1 cellular context compared by ENCODE assay signal in the genomic region with DNA sequence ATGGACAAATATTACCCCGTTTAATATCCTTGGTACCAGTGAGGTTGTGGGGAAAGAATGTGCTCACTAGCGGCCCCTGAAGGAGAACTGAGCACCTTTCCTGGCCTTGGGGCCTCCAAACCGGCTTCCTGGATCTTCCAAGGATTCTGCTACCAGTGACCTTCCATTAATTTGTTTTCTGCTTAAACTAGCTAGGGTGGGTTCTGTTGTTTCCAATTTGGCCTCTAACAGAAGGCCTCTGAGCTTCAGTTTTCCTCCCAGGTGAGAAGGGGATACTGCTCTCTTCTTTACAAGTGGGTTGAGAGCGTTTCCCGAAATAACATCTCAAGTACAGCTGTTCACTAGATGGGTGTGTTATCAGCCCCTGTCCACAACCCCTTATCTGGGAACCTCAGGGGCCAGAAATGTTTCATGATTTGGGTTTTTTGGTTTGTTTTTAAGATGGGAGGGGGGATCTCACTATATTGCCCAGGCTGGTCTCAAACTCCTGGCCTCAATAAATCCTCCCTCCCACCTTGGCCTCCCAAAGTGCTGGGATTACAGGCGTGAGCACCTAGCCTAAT.
A peak's percentile ranks its signal among the peaks of the same experiment; 100 is the strongest.
TF ChIP-seq lines count a peak whose summit lies in the region.

No MANE protein-coding gene starts in this region.

TF ChIP-seq in K562, 482 proteins besides CTCF, POLR2A, EP300 and RAD21 (continued from another document and continues in another):
- TF ChIP-seq TRIM24 (IDR thresholded peaks at IDR 0.05): peak; percentile 84 to 92
- TF ChIP-seq KLF16 (IDR thresholded peaks at IDR 0.05): peak; percentile 96
- TF ChIP-seq STAT5A (IDR thresholded peaks at IDR 0.05; ENCODE audit: borderline replicate concordance, low read length): peak; percentile 82
- TF ChIP-seq, protein P1, sequence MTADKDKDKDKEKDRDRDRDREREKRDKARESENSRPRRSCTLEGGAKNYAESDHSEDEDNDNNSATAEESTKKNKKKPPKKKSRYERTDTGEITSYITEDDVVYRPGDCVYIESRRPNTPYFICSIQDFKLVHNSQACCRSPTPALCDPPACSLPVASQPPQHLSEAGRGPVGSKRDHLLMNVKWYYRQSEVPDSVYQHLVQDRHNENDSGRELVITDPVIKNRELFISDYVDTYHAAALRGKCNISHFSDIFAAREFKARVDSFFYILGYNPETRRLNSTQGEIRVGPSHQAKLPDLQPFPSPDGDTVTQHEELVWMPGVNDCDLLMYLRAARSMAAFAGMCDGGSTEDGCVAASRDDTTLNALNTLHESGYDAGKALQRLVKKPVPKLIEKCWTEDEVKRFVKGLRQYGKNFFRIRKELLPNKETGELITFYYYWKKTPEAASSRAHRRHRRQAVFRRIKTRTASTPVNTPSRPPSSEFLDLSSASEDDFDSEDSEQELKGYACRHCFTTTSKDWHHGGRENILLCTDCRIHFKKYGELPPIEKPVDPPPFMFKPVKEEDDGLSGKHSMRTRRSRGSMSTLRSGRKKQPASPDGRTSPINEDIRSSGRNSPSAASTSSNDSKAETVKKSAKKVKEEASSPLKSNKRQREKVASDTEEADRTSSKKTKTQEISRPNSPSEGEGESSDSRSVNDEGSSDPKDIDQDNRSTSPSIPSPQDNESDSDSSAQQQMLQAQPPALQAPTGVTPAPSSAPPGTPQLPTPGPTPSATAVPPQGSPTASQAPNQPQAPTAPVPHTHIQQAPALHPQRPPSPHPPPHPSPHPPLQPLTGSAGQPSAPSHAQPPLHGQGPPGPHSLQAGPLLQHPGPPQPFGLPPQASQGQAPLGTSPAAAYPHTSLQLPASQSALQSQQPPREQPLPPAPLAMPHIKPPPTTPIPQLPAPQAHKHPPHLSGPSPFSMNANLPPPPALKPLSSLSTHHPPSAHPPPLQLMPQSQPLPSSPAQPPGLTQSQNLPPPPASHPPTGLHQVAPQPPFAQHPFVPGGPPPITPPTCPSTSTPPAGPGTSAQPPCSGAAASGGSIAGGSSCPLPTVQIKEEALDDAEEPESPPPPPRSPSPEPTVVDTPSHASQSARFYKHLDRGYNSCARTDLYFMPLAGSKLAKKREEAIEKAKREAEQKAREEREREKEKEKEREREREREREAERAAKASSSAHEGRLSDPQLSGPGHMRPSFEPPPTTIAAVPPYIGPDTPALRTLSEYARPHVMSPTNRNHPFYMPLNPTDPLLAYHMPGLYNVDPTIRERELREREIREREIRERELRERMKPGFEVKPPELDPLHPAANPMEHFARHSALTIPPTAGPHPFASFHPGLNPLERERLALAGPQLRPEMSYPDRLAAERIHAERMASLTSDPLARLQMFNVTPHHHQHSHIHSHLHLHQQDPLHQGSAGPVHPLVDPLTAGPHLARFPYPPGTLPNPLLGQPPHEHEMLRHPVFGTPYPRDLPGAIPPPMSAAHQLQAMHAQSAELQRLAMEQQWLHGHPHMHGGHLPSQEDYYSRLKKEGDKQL (CRISPR knock-in tag; IDR thresholded peaks at IDR 0.05; ENCODE audit: borderline replicate concordance): no peak
- no peak for TF ChIP-seq CBX5 (IDR thresholded peaks at IDR 0.05; ENCODE audit: borderline replicate concordance, low read depth)
- TF ChIP-seq HEY1 (CRISPR knock-in tag; IDR thresholded peaks at IDR 0.05; ENCODE audit: borderline replicate concordance): no peak
- TF ChIP-seq NCOR1 (IDR thresholded peaks at IDR 0.05): peak; percentile 95
- no peak for TF ChIP-seq RBM22 (IDR thresholded peaks at IDR 0.05; ENCODE audit: low read depth, low read length, poor library complexity, severe bottlenecking)
- no peak for TF ChIP-seq BCL6 (CRISPR knock-in tag; IDR thresholded peaks at IDR 0.05)
- TF ChIP-seq, protein P2, sequence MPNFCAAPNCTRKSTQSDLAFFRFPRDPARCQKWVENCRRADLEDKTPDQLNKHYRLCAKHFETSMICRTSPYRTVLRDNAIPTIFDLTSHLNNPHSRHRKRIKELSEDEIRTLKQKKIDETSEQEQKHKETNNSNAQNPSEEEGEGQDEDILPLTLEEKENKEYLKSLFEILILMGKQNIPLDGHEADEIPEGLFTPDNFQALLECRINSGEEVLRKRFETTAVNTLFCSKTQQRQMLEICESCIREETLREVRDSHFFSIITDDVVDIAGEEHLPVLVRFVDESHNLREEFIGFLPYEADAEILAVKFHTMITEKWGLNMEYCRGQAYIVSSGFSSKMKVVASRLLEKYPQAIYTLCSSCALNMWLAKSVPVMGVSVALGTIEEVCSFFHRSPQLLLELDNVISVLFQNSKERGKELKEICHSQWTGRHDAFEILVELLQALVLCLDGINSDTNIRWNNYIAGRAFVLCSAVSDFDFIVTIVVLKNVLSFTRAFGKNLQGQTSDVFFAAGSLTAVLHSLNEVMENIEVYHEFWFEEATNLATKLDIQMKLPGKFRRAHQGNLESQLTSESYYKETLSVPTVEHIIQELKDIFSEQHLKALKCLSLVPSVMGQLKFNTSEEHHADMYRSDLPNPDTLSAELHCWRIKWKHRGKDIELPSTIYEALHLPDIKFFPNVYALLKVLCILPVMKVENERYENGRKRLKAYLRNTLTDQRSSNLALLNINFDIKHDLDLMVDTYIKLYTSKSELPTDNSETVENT (CRISPR knock-in tag; IDR thresholded peaks at IDR 0.05): no peak
- no peak for TF ChIP-seq BDP1 (IDR thresholded peaks at IDR 0.05; ENCODE audit: insufficient read depth, insufficient read length)
- no peak for TF ChIP-seq SETDB1 (IDR thresholded peaks at IDR 0.05; ENCODE audit: low read length)
- TF ChIP-seq ATF1 (CRISPR knock-in tag; IDR thresholded peaks at IDR 0.05): no peak
- peak; percentile 41 for TF ChIP-seq ATF1 (tag; IDR thresholded peaks at IDR 0.05)
- TF ChIP-seq, protein P3, sequence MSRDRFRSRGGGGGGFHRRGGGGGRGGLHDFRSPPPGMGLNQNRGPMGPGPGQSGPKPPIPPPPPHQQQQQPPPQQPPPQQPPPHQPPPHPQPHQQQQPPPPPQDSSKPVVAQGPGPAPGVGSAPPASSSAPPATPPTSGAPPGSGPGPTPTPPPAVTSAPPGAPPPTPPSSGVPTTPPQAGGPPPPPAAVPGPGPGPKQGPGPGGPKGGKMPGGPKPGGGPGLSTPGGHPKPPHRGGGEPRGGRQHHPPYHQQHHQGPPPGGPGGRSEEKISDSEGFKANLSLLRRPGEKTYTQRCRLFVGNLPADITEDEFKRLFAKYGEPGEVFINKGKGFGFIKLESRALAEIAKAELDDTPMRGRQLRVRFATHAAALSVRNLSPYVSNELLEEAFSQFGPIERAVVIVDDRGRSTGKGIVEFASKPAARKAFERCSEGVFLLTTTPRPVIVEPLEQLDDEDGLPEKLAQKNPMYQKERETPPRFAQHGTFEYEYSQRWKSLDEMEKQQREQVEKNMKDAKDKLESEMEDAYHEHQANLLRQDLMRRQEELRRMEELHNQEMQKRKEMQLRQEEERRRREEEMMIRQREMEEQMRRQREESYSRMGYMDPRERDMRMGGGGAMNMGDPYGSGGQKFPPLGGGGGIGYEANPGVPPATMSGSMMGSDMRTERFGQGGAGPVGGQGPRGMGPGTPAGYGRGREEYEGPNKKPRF (IDR thresholded peaks at IDR 0.05; ENCODE audit: low read depth, low read length): no peak
- peak; percentile 95 for TF ChIP-seq LCOR (CRISPR knock-in tag; IDR thresholded peaks at IDR 0.05)
- TF ChIP-seq, protein P4, sequence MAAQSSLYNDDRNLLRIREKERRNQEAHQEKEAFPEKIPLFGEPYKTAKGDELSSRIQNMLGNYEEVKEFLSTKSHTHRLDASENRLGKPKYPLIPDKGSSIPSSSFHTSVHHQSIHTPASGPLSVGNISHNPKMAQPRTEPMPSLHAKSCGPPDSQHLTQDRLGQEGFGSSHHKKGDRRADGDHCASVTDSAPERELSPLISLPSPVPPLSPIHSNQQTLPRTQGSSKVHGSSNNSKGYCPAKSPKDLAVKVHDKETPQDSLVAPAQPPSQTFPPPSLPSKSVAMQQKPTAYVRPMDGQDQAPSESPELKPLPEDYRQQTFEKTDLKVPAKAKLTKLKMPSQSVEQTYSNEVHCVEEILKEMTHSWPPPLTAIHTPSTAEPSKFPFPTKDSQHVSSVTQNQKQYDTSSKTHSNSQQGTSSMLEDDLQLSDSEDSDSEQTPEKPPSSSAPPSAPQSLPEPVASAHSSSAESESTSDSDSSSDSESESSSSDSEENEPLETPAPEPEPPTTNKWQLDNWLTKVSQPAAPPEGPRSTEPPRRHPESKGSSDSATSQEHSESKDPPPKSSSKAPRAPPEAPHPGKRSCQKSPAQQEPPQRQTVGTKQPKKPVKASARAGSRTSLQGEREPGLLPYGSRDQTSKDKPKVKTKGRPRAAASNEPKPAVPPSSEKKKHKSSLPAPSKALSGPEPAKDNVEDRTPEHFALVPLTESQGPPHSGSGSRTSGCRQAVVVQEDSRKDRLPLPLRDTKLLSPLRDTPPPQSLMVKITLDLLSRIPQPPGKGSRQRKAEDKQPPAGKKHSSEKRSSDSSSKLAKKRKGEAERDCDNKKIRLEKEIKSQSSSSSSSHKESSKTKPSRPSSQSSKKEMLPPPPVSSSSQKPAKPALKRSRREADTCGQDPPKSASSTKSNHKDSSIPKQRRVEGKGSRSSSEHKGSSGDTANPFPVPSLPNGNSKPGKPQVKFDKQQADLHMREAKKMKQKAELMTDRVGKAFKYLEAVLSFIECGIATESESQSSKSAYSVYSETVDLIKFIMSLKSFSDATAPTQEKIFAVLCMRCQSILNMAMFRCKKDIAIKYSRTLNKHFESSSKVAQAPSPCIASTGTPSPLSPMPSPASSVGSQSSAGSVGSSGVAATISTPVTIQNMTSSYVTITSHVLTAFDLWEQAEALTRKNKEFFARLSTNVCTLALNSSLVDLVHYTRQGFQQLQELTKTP (IDR thresholded peaks at IDR 0.05; ENCODE audit: low read depth in 1 of 2, partially characterized antibody in 2 of 2): peak in 1 of 2 experiments; percentile 50
- peak; percentile 92 for TF ChIP-seq FOXM1 (IDR thresholded peaks at IDR 0.05; ENCODE audit: low read depth)
- TF ChIP-seq FOXM1 (CRISPR knock-in tag; IDR thresholded peaks at IDR 0.05; ENCODE audit: low read depth): no peak
- peak; percentile 94 to 99 for TF ChIP-seq RCOR1 (IDR thresholded peaks at IDR 0.05; ENCODE audit: borderline replicate concordance in 1 of 2, low read depth in 2 of 2, low read length in 2 of 2)
- TF ChIP-seq PPARD (CRISPR knock-in tag; IDR thresholded peaks at IDR 0.05): no peak
- peak; percentile 80 for TF ChIP-seq ADNP (tag; IDR thresholded peaks at IDR 0.05)
- TF ChIP-seq, protein P5, sequence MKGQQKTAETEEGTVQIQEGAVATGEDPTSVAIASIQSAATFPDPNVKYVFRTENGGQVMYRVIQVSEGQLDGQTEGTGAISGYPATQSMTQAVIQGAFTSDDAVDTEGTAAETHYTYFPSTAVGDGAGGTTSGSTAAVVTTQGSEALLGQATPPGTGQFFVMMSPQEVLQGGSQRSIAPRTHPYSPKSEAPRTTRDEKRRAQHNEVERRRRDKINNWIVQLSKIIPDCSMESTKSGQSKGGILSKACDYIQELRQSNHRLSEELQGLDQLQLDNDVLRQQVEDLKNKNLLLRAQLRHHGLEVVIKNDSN (CRISPR knock-in tag; IDR thresholded peaks at IDR 0.05): no peak
- TF ChIP-seq ZFPM2 (CRISPR knock-in tag; IDR thresholded peaks at IDR 0.05): no peak
- no peak for TF ChIP-seq PCBP1 (IDR thresholded peaks at IDR 0.05; ENCODE audit: low read depth, low read length, poor library complexity, severe bottlenecking)
- peak; percentile 93 for TF ChIP-seq CTBP1 (IDR thresholded peaks at IDR 0.05; ENCODE audit: borderline replicate concordance)
- TF ChIP-seq, protein P6, sequence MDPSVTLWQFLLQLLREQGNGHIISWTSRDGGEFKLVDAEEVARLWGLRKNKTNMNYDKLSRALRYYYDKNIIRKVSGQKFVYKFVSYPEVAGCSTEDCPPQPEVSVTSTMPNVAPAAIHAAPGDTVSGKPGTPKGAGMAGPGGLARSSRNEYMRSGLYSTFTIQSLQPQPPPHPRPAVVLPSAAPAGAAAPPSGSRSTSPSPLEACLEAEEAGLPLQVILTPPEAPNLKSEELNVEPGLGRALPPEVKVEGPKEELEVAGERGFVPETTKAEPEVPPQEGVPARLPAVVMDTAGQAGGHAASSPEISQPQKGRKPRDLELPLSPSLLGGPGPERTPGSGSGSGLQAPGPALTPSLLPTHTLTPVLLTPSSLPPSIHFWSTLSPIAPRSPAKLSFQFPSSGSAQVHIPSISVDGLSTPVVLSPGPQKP (CRISPR knock-in tag; IDR thresholded peaks at IDR 0.05): no peak
- TF ChIP-seq, protein P7, sequence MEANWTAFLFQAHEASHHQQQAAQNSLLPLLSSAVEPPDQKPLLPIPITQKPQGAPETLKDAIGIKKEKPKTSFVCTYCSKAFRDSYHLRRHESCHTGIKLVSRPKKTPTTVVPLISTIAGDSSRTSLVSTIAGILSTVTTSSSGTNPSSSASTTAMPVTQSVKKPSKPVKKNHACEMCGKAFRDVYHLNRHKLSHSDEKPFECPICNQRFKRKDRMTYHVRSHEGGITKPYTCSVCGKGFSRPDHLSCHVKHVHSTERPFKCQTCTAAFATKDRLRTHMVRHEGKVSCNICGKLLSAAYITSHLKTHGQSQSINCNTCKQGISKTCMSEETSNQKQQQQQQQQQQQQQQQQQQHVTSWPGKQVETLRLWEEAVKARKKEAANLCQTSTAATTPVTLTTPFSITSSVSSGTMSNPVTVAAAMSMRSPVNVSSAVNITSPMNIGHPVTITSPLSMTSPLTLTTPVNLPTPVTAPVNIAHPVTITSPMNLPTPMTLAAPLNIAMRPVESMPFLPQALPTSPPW (CRISPR knock-in tag; IDR thresholded peaks at IDR 0.05): peak; percentile 71
- TF ChIP-seq, protein P8, sequence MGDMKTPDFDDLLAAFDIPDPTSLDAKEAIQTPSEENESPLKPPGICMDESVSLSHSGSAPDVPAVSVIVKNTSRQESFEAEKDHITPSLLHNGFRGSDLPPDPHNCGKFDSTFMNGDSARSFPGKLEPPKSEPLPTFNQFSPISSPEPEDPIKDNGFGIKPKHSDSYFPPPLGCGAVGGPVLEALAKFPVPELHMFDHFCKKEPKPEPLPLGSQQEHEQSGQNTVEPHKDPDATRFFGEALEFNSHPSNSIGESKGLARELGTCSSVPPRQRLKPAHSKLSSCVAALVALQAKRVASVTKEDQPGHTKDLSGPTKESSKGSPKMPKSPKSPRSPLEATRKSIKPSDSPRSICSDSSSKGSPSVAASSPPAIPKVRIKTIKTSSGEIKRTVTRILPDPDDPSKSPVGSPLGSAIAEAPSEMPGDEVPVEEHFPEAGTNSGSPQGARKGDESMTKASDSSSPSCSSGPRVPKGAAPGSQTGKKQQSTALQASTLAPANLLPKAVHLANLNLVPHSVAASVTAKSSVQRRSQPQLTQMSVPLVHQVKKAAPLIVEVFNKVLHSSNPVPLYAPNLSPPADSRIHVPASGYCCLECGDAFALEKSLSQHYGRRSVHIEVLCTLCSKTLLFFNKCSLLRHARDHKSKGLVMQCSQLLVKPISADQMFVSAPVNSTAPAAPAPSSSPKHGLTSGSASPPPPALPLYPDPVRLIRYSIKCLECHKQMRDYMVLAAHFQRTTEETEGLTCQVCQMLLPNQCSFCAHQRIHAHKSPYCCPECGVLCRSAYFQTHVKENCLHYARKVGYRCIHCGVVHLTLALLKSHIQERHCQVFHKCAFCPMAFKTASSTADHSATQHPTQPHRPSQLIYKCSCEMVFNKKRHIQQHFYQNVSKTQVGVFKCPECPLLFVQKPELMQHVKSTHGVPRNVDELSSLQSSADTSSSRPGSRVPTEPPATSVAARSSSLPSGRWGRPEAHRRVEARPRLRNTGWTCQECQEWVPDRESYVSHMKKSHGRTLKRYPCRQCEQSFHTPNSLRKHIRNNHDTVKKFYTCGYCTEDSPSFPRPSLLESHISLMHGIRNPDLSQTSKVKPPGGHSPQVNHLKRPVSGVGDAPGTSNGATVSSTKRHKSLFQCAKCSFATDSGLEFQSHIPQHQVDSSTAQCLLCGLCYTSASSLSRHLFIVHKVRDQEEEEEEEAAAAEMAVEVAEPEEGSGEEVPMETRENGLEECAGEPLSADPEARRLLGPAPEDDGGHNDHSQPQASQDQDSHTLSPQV (IDR thresholded peaks at IDR 0.05): 0 out of 2 replicates have a peak, but pooled peaks have one; percentile 43
- peak; percentile 62; the same call in 1 of the 2 replicates for TF ChIP-seq JUND (IDR thresholded peaks at IDR 0.05; ENCODE audit: borderline replicate concordance, low read depth, low read length)
- no peak; the same call in 1 of the 3 replicates for TF ChIP-seq JUND (tag; IDR thresholded peaks at IDR 0.05; ENCODE audit: borderline replicate concordance, low read depth, low read length)
- peak; percentile 45; the same call in 1 of the 2 replicates for TF ChIP-seq NCOA1 (IDR thresholded peaks at IDR 0.05; ENCODE audit: low read depth)
